ENCODE assay signal across 8 cellular contexts in genomic region chr11:66070604-66071325, GRCh38. TPM values are rescaled to one million over a fixed set of nuclear protein-coding genes. Genes with fewer than 3 reads are reported as not detected.
DNase-seq lines count a peak whose midpoint lies in the region; ATAC-seq and TF ChIP-seq lines count a peak whose summit lies in the region.

No MANE protein-coding gene starts in this region.

- H3K4me1 Mint-ChIP-seq in chondrocyte (ENCODE audit: low read depth): peaks cover 41% of the 10 kb centered on the region

- TF ChIP-seq POLR2A in Peyer's patch (IDR thresholded peaks at IDR 0.05): no peak

- peak overlapping the region; percentile 83 for H3K4me3 Mint-ChIP-seq in chondrocyte (ENCODE audit: unreplicated experiment)

- no peaks in the 10 kb centered on the region for H3K9me3 ChIP-seq in Peyer's patch

- no peak for TF ChIP-seq CTCF in Peyer's patch (IDR thresholded peaks at IDR 0.05)
- TF ChIP-seq CTCF in chondrocyte (IDR thresholded peaks at IDR 0.05): no peak

- no peaks in the 10 kb centered on the region for H3K27me3 Mint-ChIP-seq in chondrocyte (ENCODE audit: low read depth)

- H3K36me3 Mint-ChIP-seq in chondrocyte (ENCODE audit: low read depth): peaks cover 30% of the 10 kb centered on the region

- peak overlapping the region; percentile 81 to 98 (median 96) for H3K4me3 ChIP-seq in Peyer's patch

- peak overlapping the region; percentile 80 to 97 (median 88) for H3K27ac ChIP-seq in Peyer's patch

- H3K4me1 ChIP-seq in Peyer's patch: peaks cover 0 to 30% (median 5%) of the 10 kb centered on the region in 4 donors

- peak; percentile 44 for ATAC-seq in left colon
- ATAC-seq in stimulated activated naive CD8-positive, alpha-beta T cell treated with anti-CD3 and anti-CD28 coated beads, Interleukin-15, Interleukin-2, amounts not matched to agents 100 U/mL and 50 U/mL, for 24 hours: no peak

- H3K27me3 ChIP-seq in Peyer's patch: no peaks in the 10 kb centered on the region

- intact Hi-C loops in left colon (cut with DNase I, micrococcal nuclease): no loop called here

- no peaks in the 10 kb centered on the region for H3K9me3 Mint-ChIP-seq in chondrocyte (ENCODE audit: low read depth)

- peak; percentile 68 for DNase-seq in ELR (ENCODE audit: low read depth)
- DNase-seq in HCEC 1CT: peak; percentile 55
- peak in 2 of 3 donors; percentile 60 to 70 for DNase-seq in Peyer's patch
- no peak for DNase-seq in chondrocyte (ENCODE audit: low spot score)
- DNase-seq in left colon: peak; percentile 41 to 56
- peak; percentile 45 for DNase-seq in stimulated activated naive CD8-positive, alpha-beta T cell treated with anti-CD3 and anti-CD28 coated beads, Interleukin-15, Interleukin-2, amounts not matched to agents 100 U/mL and 50 U/mL, for 24 hours
- DNase-seq in NCI-H2107 (lab: John Stamatoyannopoulos, UW): no peak
- DNase-seq in NCI-H1930 (lab: John Stamatoyannopoulos, UW): no peak

- H3K36me3 ChIP-seq in Peyer's patch: peaks cover 0 to 35% (median 0%) of the 10 kb centered on the region in 3 donors

- peak overlapping the region; percentile 83 for H3K27ac Mint-ChIP-seq in chondrocyte (ENCODE audit: unreplicated experiment)

RNA-seq across cellular contexts. Expression of gene PACS1, which starts 0.7 kb away (rescaled TPM):
- total RNA-seq in Peyer's patch: 10 to 100 TPM; 10.3 to 52.0 (median 22.3) TPM
- 74.4 to 90.7 TPM (median 85.7 TPM) in 3 replicates for total RNA-seq in chondrocyte
- total RNA-seq in left colon: 10 to 100 TPM; 17.1 to 19.2 TPM

RNA-seq across cellular contexts. Expression of gene SF3B2, which starts 18.6 kb away (rescaled TPM):
- 100 to 1,000 TPM; 127 to 340 (median 171) TPM for total RNA-seq in Peyer's patch
- 142 to 169 TPM (median 143 TPM) in 3 replicates for total RNA-seq in chondrocyte
- total RNA-seq in left colon: 100 to 1,000 TPM; 123 to 131 TPM

RNA-seq across cellular contexts. Expression of gene GAL3ST3, which starts 21.8 kb away (rescaled TPM):
- total RNA-seq in Peyer's patch (not detected), chondrocyte (1.1 to 2.0 TPM (median 1.8 TPM) in 3 replicates), left colon (not detected)

RNA-seq across cellular contexts. Expression of gene CATSPER1, which starts 44.5 kb away (rescaled TPM):
- total RNA-seq in Peyer's patch: not detected
- total RNA-seq in chondrocyte: 0.44 TPM in 1 of 3 replicates, not detected in the others
- under 1 TPM in 1 of 2 donors, not detected in 1; 0.39 TPM for total RNA-seq in left colon

RNA-seq across cellular contexts. Expression of gene CST6, which starts 59.0 kb away (rescaled TPM):
- total RNA-seq in Peyer's patch: not detected
- not detected in 3 replicates for total RNA-seq in chondrocyte
- not detected for total RNA-seq in left colon

Comparison
In these comparisons a context has a peak if more than half of its experiments do, and no peak if none do; other contexts are left out.
1. DNase-seq: peak in ELR (single experiment), HCEC 1CT (single experiment), Peyer's patch (2 of 3), left colon (2 of 2) and stimulated activated naive CD8-positive, alpha-beta T cell treated with anti-CD3 and anti-CD28 coated beads, Interleukin-15, Interleukin-2, amounts not matched to agents 100 U/mL and 50 U/mL, for 24 hours (single experiment); none in chondrocyte (single experiment), NCI-H2107 (single experiment) and NCI-H1930 (0 of 2).